17 cellular contexts compared by ENCODE assay signal in the genomic region with DNA sequence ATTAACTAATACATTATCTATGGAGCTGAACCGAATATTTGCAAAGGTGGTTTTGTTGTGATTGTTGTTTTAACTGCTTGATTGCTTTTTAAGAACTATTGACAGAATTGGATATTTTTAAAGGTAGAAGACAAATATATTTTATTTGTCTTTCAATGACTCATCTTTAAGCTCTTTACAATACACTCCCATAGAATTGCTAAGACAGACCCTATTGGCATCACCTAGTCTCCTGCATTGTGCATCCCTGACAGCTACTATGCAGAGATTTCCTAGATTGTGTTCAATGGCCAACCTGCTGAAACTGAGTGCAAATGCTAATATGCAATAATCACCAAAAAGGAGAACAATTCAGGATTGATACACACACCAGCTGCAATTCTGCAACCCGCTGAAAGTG. TPM values are rescaled to one million over a fixed set of nuclear protein-coding genes. Genes with fewer than 3 reads are reported as not detected.
A peak's percentile ranks its signal among the peaks of the same experiment; 100 is the strongest.
DNase-seq lines count a peak whose midpoint lies in the region; ATAC-seq and TF ChIP-seq lines count a peak whose summit lies in the region.
"Had no signal": no experiment of that assay in that cellular context is flagged by ENCODE, and none has a peak within 500 bp of the region (broad histone marks: within the 10 kb centered on the region; RNA-seq: fewer than 3 reads in every experiment).

No MANE protein-coding gene starts in this region.

- no peaks in the 10 kb centered on the region for H3K9me3 ChIP-seq in skeletal muscle satellite cell (replicated peaks; ENCODE audit: low read length)

- peak overlapping the region; percentile 60 for H3K27ac ChIP-seq in brain microvascular endothelial cell
- H3K27ac ChIP-seq: 22Rv1 had no signal

- peaks cover 2% of the 10 kb centered on the region for H3K27me3 Mint-ChIP-seq in activated T-cell treated with anti-CD3 and anti-CD28 coated beads, Interleukin-2, amount 50 U/mL, for 24 hours

- in situ Hi-C loops in brain microvascular endothelial cell (cut with HindIII; ENCODE audit: low pct_ligation_motif_present, low sequenced_read_pairs) = no loop called here

- ATAC-seq in GM19463 (IDR thresholded peaks at IDR 0.05; ENCODE audit: unreplicated experiment) = no peak
- ATAC-seq: CD8-positive, alpha-beta T cell; HepG2 had no signal

- no peak for DNase-seq in activated T-cell treated with anti-CD3 and anti-CD28 coated beads, Interleukin-2, amount 50 U/mL, for 24 hours
- DNase-seq in activated T-cell treated with anti-CD3 and anti-CD28 coated beads for 4 hours = no peak
- peak; percentile 12 for DNase-seq in NCI-H69 (lab: John Stamatoyannopoulos, UW)
- DNase-seq in brain microvascular endothelial cell = no peak
- no peak for DNase-seq in NCI-H526 treated with DMSO at 0.1 percent for 48 hours (lab: John Stamatoyannopoulos, UW)
- no peak for DNase-seq in NCI-H446 (lab: John Stamatoyannopoulos, UW)
- DNase-seq: CD8-positive, alpha-beta T cell; DND-41; Karpas-422; MM.1S; NCI-H1092 treated with DMSO at 0.1 percent for 48 hours; NCI-H1694; NCI-H2227 treated with DMSO at 0.1 percent for 48 hours had no signal

- H3K9ac ChIP-seq in skeletal muscle satellite cell (ENCODE audit: low read depth, low read length) = no peak overlapping the region

- no peak overlapping the region for H3K4me3 Mint-ChIP-seq in activated T-cell treated with anti-CD3 and anti-CD28 coated beads, Interleukin-2, amount 50 U/mL, for 24 hours
- H3K4me3 Mint-ChIP-seq: CD8-positive, alpha-beta T cell had no signal

- H3K27ac Mint-ChIP-seq in activated T-cell treated with anti-CD3 and anti-CD28 coated beads, Interleukin-2, amount 50 U/mL, for 24 hours = peak overlapping the region; percentile 80
- H3K27ac Mint-ChIP-seq: CD8-positive, alpha-beta T cell had no signal

- no peaks in the 10 kb centered on the region for H3K36me3 Mint-ChIP-seq in activated T-cell treated with anti-CD3 and anti-CD28 coated beads, Interleukin-2, amount 50 U/mL, for 24 hours (ENCODE audit: low read depth)
- H3K36me3 Mint-ChIP-seq: CD8-positive, alpha-beta T cell had no signal

- H3K36me3 ChIP-seq in brain microvascular endothelial cell (replicated peaks) (no peaks in the 10 kb centered on the region), skeletal muscle satellite cell (ENCODE audit: insufficient read depth, low read length) (no peaks in the 10 kb centered on the region)

- no peaks in the 10 kb centered on the region for H3K9me3 Mint-ChIP-seq in activated T-cell treated with anti-CD3 and anti-CD28 coated beads, Interleukin-2, amount 50 U/mL, for 24 hours
- H3K9me3 Mint-ChIP-seq: CD8-positive, alpha-beta T cell had no signal

- peaks cover 25% of the 10 kb centered on the region for H3K4me1 ChIP-seq in skeletal muscle satellite cell (ENCODE audit: control insufficient read depth, insufficient read depth, low read length)

- no peak for TF ChIP-seq CTCF in brain microvascular endothelial cell (IDR thresholded peaks at IDR 0.05; ENCODE audit: low read depth, low read length, missing control alignments)

- H3K27me3 ChIP-seq in brain microvascular endothelial cell (replicated peaks) = no peaks in the 10 kb centered on the region
- no peaks in the 10 kb centered on the region for H3K27me3 ChIP-seq in skeletal muscle satellite cell (ENCODE audit: control insufficient read depth, insufficient read depth, low read length)

- H3K4me3 ChIP-seq in brain microvascular endothelial cell (ENCODE audit: low read depth, low read length) = no peak overlapping the region
- no peak overlapping the region for H3K4me3 ChIP-seq in skeletal muscle satellite cell (ENCODE audit: low read length)

- peaks cover 23% of the 10 kb centered on the region for H3K4me1 Mint-ChIP-seq in activated T-cell treated with anti-CD3 and anti-CD28 coated beads, Interleukin-2, amount 50 U/mL, for 24 hours (ENCODE audit: low read depth)

- H3K4me2 ChIP-seq in skeletal muscle satellite cell (ENCODE audit: low read length) = peak overlapping the region; percentile 55

RNA-seq across cellular contexts. Expression of gene SCEL, which starts 19.7 kb away (rescaled TPM):
- total RNA-seq in skeletal muscle satellite cell (2012; rRNA removed) = not detected in 2 replicates
- total RNA-seq: CD8-positive, alpha-beta T cell; HepG2 had no signal
